Comparison of ENCODE assay signal across 26 cellular contexts in genomic region chr11:44876923-44877322, GRCh38.
"Had no signal": no experiment of that assay in that cellular context is flagged by ENCODE, and none has a peak within 500 bp of the region (broad histone marks: within the 10 kb centered on the region; RNA-seq: fewer than 3 reads in every experiment).

No MANE protein-coding gene starts in this region.

- H3K27ac ChIP-seq: gastrocnemius medialis, stomach, transverse colon, vagina, WERI-Rb-1 had no signal

- H3K27me3 ChIP-seq: gastrocnemius medialis, vagina had no signal

- H3K9me3 ChIP-seq: esophagus squamous epithelium, gastrocnemius medialis, stomach, transverse colon, vagina had no signal

- H3K4me3 Mint-ChIP-seq: activated CD8-positive, alpha-beta T cell treated with anti-CD3 and anti-CD28 coated beads, Interleukin-2, amount 10 ng/mL, durations not matched to agents 7 days and 5 days; naive thymus-derived CD8-positive, alpha-beta T cell; stimulated activated effector memory CD8-positive, alpha-beta T cell treated with anti-CD3 and anti-CD28 coated beads, Interleukin-12 subunit alpha, Interleukin-12 subunit beta, amount 100 ng/mL, for 72 hours; T-cell; T-helper 2 cell treated with Interferon-gamma antibody and Interleukin-4, amounts not matched to agents 5 μg/mL and 100 μg/mL, for 36 hours had no signal

- H3K27me3 Mint-ChIP-seq: naive thymus-derived CD8-positive, alpha-beta T cell; T-cell had no signal

- ATAC-seq: activated CD8-positive, alpha-beta T cell treated with anti-CD3 and anti-CD28 coated beads, Interleukin-2, amount 10 ng/mL, durations not matched to agents 7 days and 5 days; activated naive CD4-positive, alpha-beta T cell treated with anti-CD3 and anti-CD28 coated beads, Interleukin-2, amount 50 U/mL, for 72 hours; gastrocnemius medialis; left cardiac atrium; naive thymus-derived CD8-positive, alpha-beta T cell; sciatic nerve; stimulated activated effector memory CD8-positive, alpha-beta T cell treated with anti-CD3 and anti-CD28 coated beads, Interleukin-12 subunit alpha, Interleukin-12 subunit beta, amount 100 ng/mL, for 72 hours; T-cell had no signal

- H3K4me3 ChIP-seq: esophagus squamous epithelium, gastrocnemius medialis, stomach, transverse colon, vagina had no signal

- H3K4me1 ChIP-seq: esophagus squamous epithelium, gastrocnemius medialis, vagina had no signal

- DNase-seq: activated CD4-positive, alpha-beta T cell treated with anti-CD3 and anti-CD28 coated beads for 1 hour; activated CD4-positive, alpha-beta T cell treated with anti-CD3 and anti-CD28 coated beads, Interleukin-2, amount 50 U/mL, for 1 hour; activated CD8-positive, alpha-beta T cell treated with anti-CD3 and anti-CD28 coated beads, Interleukin-2, amount 10 ng/mL, durations not matched to agents 7 days and 5 days; activated T-cell treated with anti-CD3 and anti-CD28 coated beads, Interleukin-2, amount 50 U/mL, for 1 hour; aorta; central memory CD4-positive, alpha-beta T cell; dermis blood vessel endothelial cell; effector CD8-positive, alpha-beta T cell; esophagus squamous epithelium; gastrocnemius medialis; head of caudate nucleus; hypothalamus; left cardiac atrium; naive thymus-derived CD8-positive, alpha-beta T cell; occipital lobe; small intestine; stimulated activated CD4-positive, alpha-beta T cell treated with anti-CD3 and anti-CD28 coated beads, Interleukin-2, amount 100 ng/mL, for 24 hours; stomach; T-cell; transverse colon; WERI-Rb-1 had no signal

- H3K36me3 Mint-ChIP-seq: activated naive CD4-positive, alpha-beta T cell treated with anti-CD3 and anti-CD28 coated beads, Interleukin-2, amount 50 U/mL, for 72 hours; stimulated activated effector memory CD8-positive, alpha-beta T cell treated with anti-CD3 and anti-CD28 coated beads, Interleukin-12 subunit alpha, Interleukin-12 subunit beta, amount 100 ng/mL, for 72 hours had no signal

- H3K27ac Mint-ChIP-seq: activated CD8-positive, alpha-beta T cell treated with anti-CD3 and anti-CD28 coated beads, Interleukin-2, amount 10 ng/mL, durations not matched to agents 7 days and 5 days; activated naive CD4-positive, alpha-beta T cell treated with anti-CD3 and anti-CD28 coated beads, Interleukin-2, amount 50 U/mL, for 72 hours; naive thymus-derived CD8-positive, alpha-beta T cell; stimulated activated effector memory CD8-positive, alpha-beta T cell treated with anti-CD3 and anti-CD28 coated beads, Interleukin-12 subunit alpha, Interleukin-12 subunit beta, amount 100 ng/mL, for 72 hours; T-cell; T-helper 2 cell treated with Interferon-gamma antibody and Interleukin-4, amounts not matched to agents 5 μg/mL and 100 μg/mL, for 36 hours had no signal

- H3K9me3 Mint-ChIP-seq: activated naive CD4-positive, alpha-beta T cell treated with anti-CD3 and anti-CD28 coated beads, Interleukin-2, amount 50 U/mL, for 72 hours; naive thymus-derived CD8-positive, alpha-beta T cell; stimulated activated effector memory CD8-positive, alpha-beta T cell treated with anti-CD3 and anti-CD28 coated beads, Interleukin-12 subunit alpha, Interleukin-12 subunit beta, amount 100 ng/mL, for 72 hours; T-cell; T-helper 2 cell treated with Interferon-gamma antibody and Interleukin-4, amounts not matched to agents 5 μg/mL and 100 μg/mL, for 36 hours had no signal

- H3K4me1 Mint-ChIP-seq: naive thymus-derived CD8-positive, alpha-beta T cell; T-cell had no signal

- H3K36me3 ChIP-seq: esophagus squamous epithelium, gastrocnemius medialis, stomach, transverse colon, vagina, WERI-Rb-1 had no signal
